In the genomic region with DNA sequence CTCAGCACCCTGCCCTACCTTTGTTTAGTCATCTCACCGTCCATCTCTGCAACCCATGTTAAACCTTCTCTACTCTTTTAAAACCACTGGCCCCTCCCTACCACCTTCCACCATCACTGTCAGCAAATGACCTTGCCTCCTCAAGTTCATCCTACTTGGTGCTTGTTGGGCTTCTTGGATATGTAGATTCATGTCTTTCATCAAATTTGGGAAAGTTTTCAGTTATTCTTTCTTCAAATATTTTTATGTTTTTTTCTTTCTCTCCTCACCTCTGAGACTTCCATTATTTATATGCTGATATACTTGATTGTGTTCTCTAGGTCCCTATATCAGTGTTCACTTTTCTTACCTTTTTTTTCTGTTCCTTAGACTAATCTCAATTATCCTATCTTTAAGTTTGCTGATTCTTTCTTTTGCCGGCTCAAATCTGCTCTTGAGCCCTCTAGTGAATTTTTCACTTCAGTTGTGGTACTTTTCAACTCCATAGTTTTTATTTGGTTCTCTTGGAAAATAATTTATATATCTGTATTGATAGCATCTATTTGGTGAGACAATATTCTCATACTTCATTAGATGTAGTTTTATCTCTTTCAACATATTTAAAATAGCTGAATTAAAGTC, we compare ENCODE assay signal across 23 cellular contexts.
"Had no signal": no experiment of that assay in that cellular context is flagged by ENCODE, and none has a peak within 500 bp of the region (broad histone marks: within the 10 kb centered on the region; RNA-seq: fewer than 3 reads in every experiment).

No MANE protein-coding gene starts in this region.

- H3K4me1 ChIP-seq: breast epithelium, colonic mucosa, SJSA1 had no signal

- H3K27me3 Mint-ChIP-seq: activated naive CD8-positive, alpha-beta T cell had no signal

- H3K27ac ChIP-seq: breast epithelium, colonic mucosa, SJSA1 had no signal

- H3K4me3 ChIP-seq: breast epithelium, colonic mucosa, SJSA1 had no signal

- ATAC-seq: activated CD4-positive, CD25-positive, alpha-beta regulatory T cell treated with anti-CD3 and anti-CD28 coated beads, Interleukin-2, amount 50 U/mL, for 24 hours; activated T-helper 17 cell treated with anti-CD3 and anti-CD28 coated beads, Interleukin-2, amount 50 U/mL, for 72 hours had no signal

- H3K4me3 Mint-ChIP-seq: activated naive CD4-positive, alpha-beta T cell treated with anti-CD3 and anti-CD28 coated beads for 36 hours; activated naive CD8-positive, alpha-beta T cell; activated T-helper 17 cell treated with anti-CD3 and anti-CD28 coated beads, Interleukin-2, amount 50 U/mL, for 72 hours; T-helper 1 cell treated with Interleukin-12 subunit alpha and Interleukin-12 subunit beta and Interleukin-4 antibody, amounts not matched to agents 30 μg/mL and 1 μg/mL, for 36 hours had no signal

- H3K36me3 ChIP-seq: breast epithelium, colonic mucosa, SJSA1 had no signal

- H3K9me3 ChIP-seq: colonic mucosa had no signal

- DNase-seq: activated CD4-positive, alpha-beta T cell treated with anti-CD3 and anti-CD28 coated beads for 4 hours; activated CD4-positive, alpha-beta T cell treated with anti-CD3 and anti-CD28 coated beads, Interleukin-2, amount 50 U/mL, for 48 hours; activated gamma-delta T cell; activated naive CD4-positive, alpha-beta T cell treated with anti-CD3 and anti-CD28 coated beads for 36 hours; activated T-cell treated with anti-CD3 and anti-CD28 coated beads for 4 hours; activated T-cell treated with anti-CD3 and anti-CD28 coated beads, Interleukin-2, amount 50 U/mL, for 48 hours; aorta; caudate nucleus; colonic mucosa; MM.1S; NCI-H1417 treated with DMSO at 0.1 percent for 48 hours; NCI-H1694; NCI-H2029 treated with DMSO at 0.1 percent for 48 hours; NCI-H510A treated with DMSO at 0.1 percent for 48 hours; NCI-H69; NK-92 treated with Interleukin-12 subunit alpha and Interleukin-12 subunit beta, amount 100 ng/mL, for 24 hours; SHP77 had no signal

- H3K27me3 ChIP-seq: breast epithelium, colonic mucosa, SJSA1 had no signal

- H3K27ac Mint-ChIP-seq: activated naive CD4-positive, alpha-beta T cell treated with anti-CD3 and anti-CD28 coated beads for 36 hours; activated naive CD8-positive, alpha-beta T cell; activated T-helper 17 cell treated with anti-CD3 and anti-CD28 coated beads, Interleukin-2, amount 50 U/mL, for 72 hours; T-helper 1 cell treated with Interleukin-12 subunit alpha and Interleukin-12 subunit beta and Interleukin-4 antibody, amounts not matched to agents 30 μg/mL and 1 μg/mL, for 36 hours had no signal

- H3K4me1 Mint-ChIP-seq: activated T-helper 17 cell treated with anti-CD3 and anti-CD28 coated beads, Interleukin-2, amount 50 U/mL, for 72 hours had no signal
